ENCODE assay signal across 8 cellular contexts in genomic region chr20:33443512-33444239, GRCh38. TPM values are rescaled to one million over a fixed set of nuclear protein-coding genes. Genes with fewer than 3 reads are reported as not detected.
DNase-seq lines count a peak whose midpoint lies in the region; ATAC-seq, FAIRE-seq and TF ChIP-seq lines count a peak whose summit lies in the region.

SNTA1 (minus strand) TSS chr20:33443763; CDS start chr20:33443620, 143 bp downstream.

- FAIRE-seq in bronchial epithelial cell (lab: Jason Lieb, UNC) (no peak), small intestine (lab: Jason Lieb, UNC) (no peak)

- peaks cover 3% of the 10 kb centered on the region; the same call in 1 of the 2 replicates for H3K36me3 Mint-ChIP-seq in WTC11

- DNase-seq in GM12865 (ENCODE audit: low read depth) (peak; percentile 92), NCI-H2171 (lab: John Stamatoyannopoulos, UW) (peak; percentile 90), WTC11 (ENCODE audit: low spot score) (peak; percentile 97), bronchial epithelial cell (ENCODE audit: low read depth) (peak; percentile 55), iPS-NIHi7 (ENCODE audit: extremely low spot score) (peak; percentile 99), small intestine (peak; percentile 93)

- H3K4me1 Mint-ChIP-seq in WTC11 = peaks cover 12% of the 10 kb centered on the region

- ATAC-seq in HG03025 (IDR thresholded peaks at IDR 0.05; ENCODE audit: low FRiP score, unreplicated experiment) (peak; percentile 62), WTC11 (peak; percentile 94), HG03378 (IDR thresholded peaks at IDR 0.05; ENCODE audit: unreplicated experiment) (no peak)

- H3K27me3 ChIP-seq in bronchial epithelial cell (ENCODE audit: control insufficient read depth, insufficient read depth, low read length) = peaks cover 3% of the 10 kb centered on the region
- no peaks in the 10 kb centered on the region for H3K27me3 ChIP-seq in small intestine (ENCODE audit: control insufficient read depth in 2 of 2, insufficient read depth in 2 of 2, low read length in 2 of 2)

- H3K4me3 Mint-ChIP-seq in WTC11 = peak within 1 kb of the TSS; percentile 86

- H3K27me3 Mint-ChIP-seq in WTC11 (ENCODE audit: low read depth) = peaks cover 42% of the 10 kb centered on the region

- peaks cover 0 to 4% of the 10 kb centered on the region in 2 donors for H3K4me1 ChIP-seq in small intestine (ENCODE audit: control insufficient read depth in 2 of 2, insufficient read depth in 1 of 2, low read depth in 1 of 2, low read length in 1 of 2)

- H3K4me3 ChIP-seq in GM12865 (ENCODE audit: low read depth, low read length) = peak within 1 kb of the TSS; percentile 78
- H3K4me3 ChIP-seq in bronchial epithelial cell (ENCODE audit: low read depth, low read length) = peak within 1 kb of the TSS; percentile 49
- peak within 1 kb of the TSS; percentile 65 to 80 for H3K4me3 ChIP-seq in small intestine (ENCODE audit: low read depth in 1 of 2, low read length in 2 of 2)

- WGBS in small intestine, 3 donors = 0 to 1% (median 1%) methylated on average over 38 to 75 of the region's 75 CpGs

- CTCF ChIA-PET in WTC11 (lab: Charles Lee) = interaction anchor here (0.5 to 3.8 kb wide), 19 partner anchors 10 to 992 kb away, joined by 3 to 31 read pairs (median 4); partner anchors contain the start of genes ACTL10 and CBFA2T2

- H3K36me3 ChIP-seq in bronchial epithelial cell (ENCODE audit: control insufficient read depth, insufficient read depth, low read length) = no peaks in the 10 kb centered on the region
- H3K36me3 ChIP-seq in small intestine (ENCODE audit: control insufficient read depth in 2 of 2, insufficient read depth in 2 of 2, low read length in 2 of 2) = no peaks in the 10 kb centered on the region

- peaks cover 5% of the 10 kb centered on the region for H3K9me3 Mint-ChIP-seq in WTC11

- POLR2A ChIA-PET in WTC11 (lab: Charles Lee) = interaction anchor here (0.5 to 1.1 kb wide), 3 partner anchors 34 to 111 kb away, joined by 3 read pairs; partner anchors contain the start of gene CDK5RAP1

- H3K9me3 ChIP-seq in small intestine (ENCODE audit: control insufficient read depth, low read depth) = no peaks in the 10 kb centered on the region

- peak within 1 kb of the TSS; percentile 80 for H3K27ac Mint-ChIP-seq in WTC11

- H3K27ac ChIP-seq in small intestine (ENCODE audit: low read depth in 1 of 2, low read length in 1 of 2) = peak within 1 kb of the TSS; percentile 78 to 92

- TF ChIP-seq CTCF in GM12865 (IDR thresholded peaks at IDR 0.05; ENCODE audit: insufficient read depth, low read depth, low read length, missing control alignments) = no peak
- TF ChIP-seq CTCF in WTC11 (IDR thresholded peaks at IDR 0.05) = no peak
- TF ChIP-seq CTCF in bronchial epithelial cell (IDR thresholded peaks at IDR 0.05; ENCODE audit: insufficient read depth, low read length, severe bottlenecking) = no peak

TF ChIP-seq in WTC11, 78 proteins besides CTCF, POLR2A, EP300 and RAD21:
- TF ChIP-seq ELF4 (CRISPR knock-in tag; IDR thresholded peaks at IDR 0.05; ENCODE audit: low read depth) (no peak), FOXP1 (CRISPR knock-in tag; IDR thresholded peaks at IDR 0.05; ENCODE audit: borderline replicate concordance) (0 out of 2 replicates have a peak, but pooled peaks have one; percentile 30), ZNF512 (CRISPR knock-in tag; IDR thresholded peaks at IDR 0.05; ENCODE audit: borderline replicate concordance) (0 out of 2 replicates have a peak, but pooled peaks have one; percentile 15), NR2C2 (CRISPR knock-in tag; IDR thresholded peaks at IDR 0.05) (no peak), NFE2L1 (CRISPR knock-in tag; IDR thresholded peaks at IDR 0.05) (0 out of 2 replicates have a peak, but pooled peaks have one; percentile 16), SMAD4 (CRISPR knock-in tag; IDR thresholded peaks at IDR 0.05) (no peak), OVOL2 (CRISPR knock-in tag; IDR thresholded peaks at IDR 0.05; ENCODE audit: borderline replicate concordance) (no peak), CBFB (CRISPR knock-in tag; IDR thresholded peaks at IDR 0.05; ENCODE audit: low read depth) (0 out of 2 replicates have a peak, but pooled peaks have one; percentile 31), MYBL2 (CRISPR knock-in tag; IDR thresholded peaks at IDR 0.05) (0 out of 2 replicates have a peak, but pooled peaks have one; percentile 38), FOXJ3 (CRISPR knock-in tag; IDR thresholded peaks at IDR 0.05; ENCODE audit: borderline replicate concordance) (no peak), ZSCAN18 (CRISPR knock-in tag; IDR thresholded peaks at IDR 0.05) (no peak), SP1 (CRISPR knock-in tag; conservative IDR thresholded peaks at IDR 0.05) (peak; percentile 36; the same call in 1 of the 2 replicates), TEAD1 (CRISPR knock-in tag; IDR thresholded peaks at IDR 0.05) (no peak), ZNF219 (CRISPR knock-in tag; IDR thresholded peaks at IDR 0.05; ENCODE audit: borderline replicate concordance) (no peak)
TF ChIP-seq in WTC11: peak in this region for 6.

RNA-seq across cellular contexts. Expression of gene SNTA1, which starts in this region (rescaled TPM):
- total RNA-seq in WTC11 (2021) = 5.3 to 6.3 TPM (median 6.2 TPM) in 3 replicates
- 4.2 and 7.8 TPM in 2 replicates for total RNA-seq in bronchial epithelial cell
- 10 to 100 TPM in 2 of 3 donors, 1 to 10 TPM in 1; 9.1 to 15.4 (median 13.9) TPM for polyA plus RNA-seq in small intestine
